Comparison of ENCODE assay signal across 25 cellular contexts in the genomic region with DNA sequence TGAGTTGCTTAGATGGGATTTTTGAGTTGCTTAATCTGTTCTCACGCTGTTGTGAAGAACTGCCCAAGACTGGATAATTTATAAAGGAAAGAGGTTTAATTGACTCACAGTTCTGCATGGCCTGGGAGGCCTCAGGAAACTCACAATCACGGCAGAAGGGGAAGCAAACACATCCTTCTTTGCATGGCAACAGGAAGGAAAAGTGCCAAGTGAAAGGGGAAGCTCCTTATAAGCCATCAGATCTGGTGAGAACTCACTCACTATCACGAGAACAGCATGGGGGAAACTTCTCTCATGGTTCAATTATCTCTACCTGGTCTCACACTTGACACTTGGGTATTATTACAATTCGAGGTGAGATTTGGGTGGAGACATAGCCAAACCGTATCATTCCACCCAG.
"Had no signal": no experiment of that assay in that cellular context is flagged by ENCODE, and none has a peak within 500 bp of the region (broad histone marks: within the 10 kb centered on the region; RNA-seq: fewer than 3 reads in every experiment).

No MANE protein-coding gene starts in this region.

- DNase-seq: activated CD4-positive, alpha-beta T cell treated with anti-CD3 and anti-CD28 coated beads for 4 hours; activated CD4-positive, alpha-beta T cell treated with anti-CD3 and anti-CD28 coated beads, Interleukin-2, amount 50 U/mL, for 48 hours; activated CD4-positive, CD25-positive, alpha-beta regulatory T cell; activated CD8-positive, alpha-beta memory T cell treated with anti-CD3 and anti-CD28 coated beads, Interleukin-2, amount 50 U/mL, for 48 hours; activated naive CD4-positive, alpha-beta T cell; activated naive CD8-positive, alpha-beta T cell treated with anti-CD3 and anti-CD28 coated beads for 36 hours; activated T-cell treated with anti-CD3 and anti-CD28 coated beads, Interleukin-2, amount 50 U/mL, for 4 hours; amniotic stem cell; colonic mucosa; esophagus squamous epithelium; gastrocnemius medialis; hypothalamus; posterior cingulate gyrus; right lobe of liver; small intestine; stimulated activated CD4-positive, alpha-beta T cell treated with anti-CD3 and anti-CD28 coated beads, Interleukin-2, amount 100 ng/mL, for 24 hours; stimulated activated naive CD8-positive, alpha-beta T cell treated with anti-CD3 and anti-CD28 coated beads, Interleukin-15, amount 100 ng/mL, for 72 hours; uterus had no signal

- H3K36me3 ChIP-seq: breast epithelium, colonic mucosa, esophagus squamous epithelium, gastrocnemius medialis, right lobe of liver, suprapubic skin, tibial nerve, uterus had no signal

- FAIRE-seq: small intestine had no signal

- H3K4me3 ChIP-seq: breast epithelium, colonic mucosa, esophagus squamous epithelium, gastrocnemius medialis, right lobe of liver, suprapubic skin, tibial nerve, uterus had no signal

- H3K27ac Mint-ChIP-seq: activated naive CD8-positive, alpha-beta T cell treated with anti-CD3 and anti-CD28 coated beads for 36 hours; activated T-helper 2 cell treated with anti-CD3 and anti-CD28 coated beads, Interferon-gamma antibody, Interleukin-2, Interleukin-4, amounts not matched to agents 10 μg/mL and 5 μg/mL and 100 μg/mL, durations not matched to agents 14 hours and 24 hours and 36 hours; nephron; stimulated activated effector memory CD8-positive, alpha-beta T cell treated with anti-CD3 and anti-CD28 coated beads, Interleukin-12 subunit alpha, Interleukin-12 subunit beta, amount 100 ng/mL, for 72 hours; stimulated activated naive CD8-positive, alpha-beta T cell treated with anti-CD3 and anti-CD28 coated beads, Interleukin-15, amount 100 ng/mL, for 72 hours had no signal

- H3K36me3 Mint-ChIP-seq: stimulated activated effector memory CD8-positive, alpha-beta T cell treated with anti-CD3 and anti-CD28 coated beads, Interleukin-12 subunit alpha, Interleukin-12 subunit beta, amount 100 ng/mL, for 72 hours had no signal

- H3K9me3 ChIP-seq: colonic mucosa, right lobe of liver, uterus had no signal

- H3K9me3 Mint-ChIP-seq: stimulated activated effector memory CD8-positive, alpha-beta T cell treated with anti-CD3 and anti-CD28 coated beads, Interleukin-12 subunit alpha, Interleukin-12 subunit beta, amount 100 ng/mL, for 72 hours had no signal

- ATAC-seq: activated T-cell treated with anti-CD3 and anti-CD28 coated beads, Interleukin-2, amount 50 U/mL, for 4 hours; gastrocnemius medialis; right lobe of liver; stimulated activated effector memory CD8-positive, alpha-beta T cell treated with anti-CD3 and anti-CD28 coated beads, Interleukin-12 subunit alpha, Interleukin-12 subunit beta, amount 100 ng/mL, for 72 hours; stimulated activated naive CD8-positive, alpha-beta T cell treated with anti-CD3 and anti-CD28 coated beads, Interleukin-15, amount 100 ng/mL, for 72 hours had no signal

- H3K27ac ChIP-seq: breast epithelium, colonic mucosa, esophagus squamous epithelium, gastrocnemius medialis, right lobe of liver, suprapubic skin, tibial nerve, uterus had no signal

- H3K27me3 ChIP-seq: breast epithelium, colonic mucosa, right lobe of liver, suprapubic skin, uterus had no signal

- H3K4me1 Mint-ChIP-seq: activated naive CD8-positive, alpha-beta T cell treated with anti-CD3 and anti-CD28 coated beads for 36 hours; central memory CD8-positive, alpha-beta T cell; nephron; stimulated activated effector memory CD8-positive, alpha-beta T cell treated with anti-CD3 and anti-CD28 coated beads, Interleukin-12 subunit alpha, Interleukin-12 subunit beta, amount 100 ng/mL, for 72 hours; stimulated activated naive CD8-positive, alpha-beta T cell treated with anti-CD3 and anti-CD28 coated beads, Interleukin-15, amount 100 ng/mL, for 72 hours had no signal

- H3K4me1 ChIP-seq: breast epithelium, colonic mucosa, esophagus squamous epithelium, gastrocnemius medialis, right lobe of liver, suprapubic skin, tibial nerve, uterus had no signal

- H3K4me3 Mint-ChIP-seq: activated naive CD8-positive, alpha-beta T cell treated with anti-CD3 and anti-CD28 coated beads for 36 hours; activated T-cell treated with anti-CD3 and anti-CD28 coated beads, Interleukin-2, amount 50 U/mL, for 4 hours; central memory CD8-positive, alpha-beta T cell; nephron; stimulated activated effector memory CD8-positive, alpha-beta T cell treated with anti-CD3 and anti-CD28 coated beads, Interleukin-12 subunit alpha, Interleukin-12 subunit beta, amount 100 ng/mL, for 72 hours; stimulated activated naive CD8-positive, alpha-beta T cell treated with anti-CD3 and anti-CD28 coated beads, Interleukin-15, amount 100 ng/mL, for 72 hours had no signal
